In the genomic region with DNA sequence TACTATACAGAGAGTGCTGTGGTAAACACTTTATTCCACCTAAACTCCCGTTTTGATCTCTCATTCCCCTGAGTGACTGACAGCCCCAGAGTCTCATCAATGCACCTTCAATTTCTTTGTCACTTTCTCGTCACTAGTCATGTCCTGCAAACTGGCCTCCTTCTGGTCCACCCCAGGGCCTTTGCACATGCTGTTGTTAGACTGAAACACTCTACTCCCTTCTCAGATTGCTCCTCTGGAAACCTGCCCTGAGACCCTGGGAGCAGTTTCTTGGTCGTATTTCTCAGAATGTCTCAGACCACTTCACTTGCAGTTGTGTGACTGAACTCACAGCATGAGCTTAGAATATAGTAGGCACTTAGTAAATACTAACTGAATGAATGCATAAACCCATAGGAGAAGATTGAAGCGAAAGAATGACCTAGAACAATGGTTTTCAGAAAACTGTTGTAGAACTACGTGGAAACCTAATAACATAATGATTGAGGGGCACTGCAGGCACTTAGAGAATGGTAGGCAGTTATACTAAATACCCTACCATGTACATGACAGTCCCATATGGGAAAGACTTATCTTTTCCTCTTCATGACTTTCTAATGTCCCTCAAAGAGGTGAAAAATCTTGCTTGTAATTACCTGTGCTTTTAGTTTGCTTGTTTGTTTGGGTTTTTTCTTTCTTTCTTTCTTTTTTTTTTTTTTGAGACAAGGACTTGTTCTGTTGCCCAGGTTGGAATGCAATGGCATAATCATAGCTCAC, we compare ENCODE assay signal across 34 cellular contexts.
"Had no signal": no experiment of that assay in that cellular context is flagged by ENCODE, and none has a peak within 500 bp of the region (broad histone marks: within the 10 kb centered on the region; RNA-seq: fewer than 3 reads in every experiment).

No MANE protein-coding gene starts in this region.

- DNase-seq: Karpas-422, Kasumi-1, MG63, MM.1S, MV-4-11, NCI-H1048, NCI-H1092, NCI-H1092 treated with DMSO at 0.1 percent for 48 hours, NCI-H1105, NCI-H1105 treated with DMSO at 0.1 percent for 48 hours, NCI-H1417 treated with DMSO at 0.1 percent for 48 hours, NCI-H1436, NCI-H1436 treated with DMSO at 0.1 percent for 48 hours, NCI-H146, NCI-H1694, NCI-H1694 treated with DMSO at 0.1 percent for 48 hours, NCI-H187, NCI-H187 treated with DMSO at 0.1 percent for 48 hours, NCI-H1930, NCI-H2029, NCI-H2029 treated with DMSO at 0.1 percent for 48 hours, NCI-H2081, NCI-H2081 treated with DMSO at 0.1 percent for 48 hours, NCI-H2171, NCI-H2227 treated with DMSO at 0.1 percent for 48 hours, NCI-H226, NCI-H345, NCI-H446, NCI-H446 treated with DMSO at 0.1 percent for 48 hours, NCI-H510A, NCI-H510A treated with DMSO at 0.1 percent for 48 hours, NCI-H524, NCI-H524 treated with DMSO at 0.1 percent for 48 hours had no signal

- H3K9me3 ChIP-seq: MG63 had no signal

- H3K27ac ChIP-seq: KMS-11 had no signal

- H3K36me3 ChIP-seq: MG63 had no signal

- H3K27me3 ChIP-seq: MG63 had no signal

- H3K9ac ChIP-seq: KMS-11 had no signal

- H3K4me3 ChIP-seq: MG63 had no signal

- H3K4me2 ChIP-seq: KMS-11 had no signal
